12 cellular contexts compared by ENCODE assay signal in genomic region chr20:6632187-6632586, GRCh38.
A peak's percentile ranks its signal among the peaks of the same experiment; 100 is the strongest.
DNase-seq lines count a peak whose midpoint lies in the region; TF ChIP-seq lines count a peak whose summit lies in the region.
"Had no signal": no experiment of that assay in that cellular context is flagged by ENCODE, and none has a peak within 500 bp of the region (broad histone marks: within the 10 kb centered on the region; RNA-seq: fewer than 3 reads in every experiment).

No MANE protein-coding gene starts in this region.

- no peaks in the 10 kb centered on the region; the same call in 1 of the 2 replicates for H3K4me1 ChIP-seq in MM.1S (ENCODE audit: low read length)
- H3K4me1 ChIP-seq: left lung had no signal

- H3K79me2 ChIP-seq in MM.1S (ENCODE audit: low read length): no peaks in the 10 kb centered on the region

- no peak overlapping the region for H3K27ac ChIP-seq in MM.1S (ENCODE audit: low read length)
- H3K27ac ChIP-seq: left lung had no signal

- no peaks in the 10 kb centered on the region for H3F3A ChIP-seq in MM.1S (ENCODE audit: insufficient read depth, low read length)

- H3K27me3 ChIP-seq in MM.1S (replicated peaks; ENCODE audit: insufficient read depth, low read length): no peaks in the 10 kb centered on the region
- H3K27me3 ChIP-seq: left lung had no signal

- in situ Hi-C loops in Caki2 (cut with HindIII; ENCODE audit: low pct_unique_long_range_greater_than_20kb, low sequenced_read_pairs) (no loop called here), astrocyte of the spinal cord (cut with HindIII; ENCODE audit: low sequenced_read_pairs) (no loop called here)

- H3K4me3 ChIP-seq in MM.1S (ENCODE audit: low read length) (no peak overlapping the region), astrocyte of the spinal cord (ENCODE audit: low read depth, low read length) (no peak overlapping the region)
- H3K4me3 ChIP-seq: left lung had no signal

- H3K9me3 ChIP-seq in MM.1S (replicated peaks; ENCODE audit: insufficient read depth, low read length): no peaks in the 10 kb centered on the region
- H3K9me3 ChIP-seq: left lung had no signal

- H2AFZ ChIP-seq in MM.1S (ENCODE audit: low read length): no peak overlapping the region

- TF ChIP-seq CTCF in MM.1S (IDR thresholded peaks at IDR 0.05; ENCODE audit: low read length): no peak
- no peak for TF ChIP-seq CTCF in astrocyte of the spinal cord (IDR thresholded peaks at IDR 0.05; ENCODE audit: low read depth, low read length)

- H3K4me2 ChIP-seq in MM.1S (ENCODE audit: low read depth, low read length): no peak overlapping the region

- DNase-seq in Caki2 (ENCODE audit: low read depth) (peak; percentile 70), MM.1S (peak; percentile 71), astrocyte of the spinal cord (ENCODE audit: low read depth, low spot score) (peak; percentile 55), kidney glomerular epithelial cell (lab: John Stamatoyannopoulos, UW) (peak; percentile 80), activated T-cell treated with anti-CD3 and anti-CD28 coated beads for 4 hours (no peak), hepatic stellate cell (ENCODE audit: low spot score) (no peak), CD1c-positive myeloid dendritic cell (ENCODE audit: extremely low spot score) (no peak)
- DNase-seq in stimulated activated CD4-positive, alpha-beta T cell treated with anti-CD3 and anti-CD28 coated beads, Interleukin-12 subunit alpha, Interleukin-12 subunit beta, amount 100 ng/mL, for 4 hours: no peak
- DNase-seq: activated T-cell treated with anti-CD3 and anti-CD28 coated beads, Interleukin-2, amount 50 U/mL, for 4 hours; KBM-7; left lung; stimulated activated naive CD4-positive, alpha-beta T cell had no signal

- no peaks in the 10 kb centered on the region for H3K36me3 ChIP-seq in MM.1S (replicated peaks; ENCODE audit: insufficient read depth, low read length)
- H3K36me3 ChIP-seq: left lung had no signal

- no peaks in the 10 kb centered on the region for H4K20me1 ChIP-seq in MM.1S (ENCODE audit: insufficient read depth, low read length)

- no peaks in the 10 kb centered on the region for H3K9me2 ChIP-seq in MM.1S (replicated peaks; ENCODE audit: insufficient read depth, low read length)

- H3K9ac ChIP-seq in MM.1S (ENCODE audit: low read length): no peak overlapping the region

Comparison
In these comparisons a context has a peak if more than half of its experiments do, and no peak if none do; other contexts are left out.
1. DNase-seq: peak in Caki2 (single experiment), MM.1S (single experiment), astrocyte of the spinal cord (single experiment) and kidney glomerular epithelial cell (single experiment); none in activated T-cell treated with anti-CD3 and anti-CD28 coated beads for 4 hours (single experiment), stimulated activated CD4-positive, alpha-beta T cell treated with anti-CD3 and anti-CD28 coated beads, Interleukin-12 subunit alpha, Interleukin-12 subunit beta, amount 100 ng/mL, for 4 hours (single experiment), hepatic stellate cell (single experiment) and CD1c-positive myeloid dendritic cell (single experiment).